ENCODE assay signal across 20 cellular contexts in genomic region chr14:30888480-30889243, GRCh38. TPM values are rescaled to one million over a fixed set of nuclear protein-coding genes. Genes with fewer than 3 reads are reported as not detected.
DNase-seq lines count a peak whose midpoint lies in the region; ATAC-seq, FAIRE-seq and TF ChIP-seq lines count a peak whose summit lies in the region.
"Had no signal": no experiment of that assay in that cellular context is flagged by ENCODE, and none has a peak within 500 bp of the region (broad histone marks: within the 10 kb centered on the region; RNA-seq: fewer than 3 reads in every experiment).

No MANE protein-coding gene starts in this region.

- no peak for TF ChIP-seq EP300 in K562 (IDR thresholded peaks at IDR 0.05; ENCODE audit: low read length)

- H3K4me3 ChIP-seq in Caco-2 (ENCODE audit: low read depth, low read length), result no peak overlapping the region
- no peak overlapping the region for H3K4me3 ChIP-seq in K562

- H2AFZ ChIP-seq in K562 (ENCODE audit: low read depth, low read length), result no peak overlapping the region

- H3K36me3 ChIP-seq in Caco-2 (ENCODE audit: control insufficient read depth, insufficient read depth, low read length), result no peaks in the 10 kb centered on the region
- peaks cover 82% of the 10 kb centered on the region for H3K36me3 ChIP-seq in K562 (ENCODE audit: control insufficient read depth, insufficient read depth, low read length)

- DNase-seq in Caco-2, result no peak
- peak; percentile 26 for DNase-seq in NAMALWA (ENCODE audit: low spot score)
- DNase-seq in K562 (ENCODE audit: extremely low read depth in 1 of 4, low spot score in 3 of 4), result no peak
- DNase-seq in progenitor cell of endocrine pancreas (ENCODE audit: low spot score, unreplicated experiment), result no peak
- DNase-seq in posterior cingulate gyrus, result no peak
- DNase-seq in stimulated activated effector memory CD8-positive, alpha-beta T cell treated with anti-CD3 and anti-CD28 coated beads, Interleukin-12 subunit alpha, Interleukin-12 subunit beta, amount 100 ng/mL, for 72 hours (ENCODE audit: low spot score in 2 of 2), result no peak
- DNase-seq in NCI-H1105 (lab: John Stamatoyannopoulos, UW), result no peak
- DNase-seq: DMS79, MV-4-11, NCI-H1436, NCI-H2029 treated with DMSO at 0.1 percent for 48 hours, NCI-H2171 treated with DMSO at 0.1 percent for 48 hours, NCI-H446 treated with DMSO at 0.1 percent for 48 hours, NCI-H774, SW 1271 had no signal

- FAIRE-seq in K562 (lab: Jason Lieb, UNC), result peak; percentile 49
- FAIRE-seq: G401.6, GM12891, GM18507, H1 had no signal

- POLR2A ChIA-PET in Caco-2 (lab: Charles Lee) (no interaction called here), K562 (lab: Yijun Ruan, JAX) (interaction anchor here (1.2 to 1.4 kb wide), 2 partner anchors 10 to 15 kb away, joined by 3 to 6 read pairs; partner anchors contain the start of gene COCH)

- H4K20me1 ChIP-seq in K562 (replicated peaks; ENCODE audit: control insufficient read depth, insufficient read depth, low read length), result no peaks in the 10 kb centered on the region

- no peak overlapping the region for H3K27ac ChIP-seq in K562 (ENCODE audit: extremely low read depth, low read depth, low read length)
- H3K27ac ChIP-seq: HL-60 had no signal

- peak overlapping the region; percentile 19 for H3K27ac Mint-ChIP-seq in Caco-2 (ENCODE audit: unreplicated experiment)
- peak overlapping the region; percentile 64 for H3K27ac Mint-ChIP-seq in progenitor cell of endocrine pancreas
- H3K27ac Mint-ChIP-seq in stimulated activated effector memory CD8-positive, alpha-beta T cell treated with anti-CD3 and anti-CD28 coated beads, Interleukin-12 subunit alpha, Interleukin-12 subunit beta, amount 100 ng/mL, for 72 hours, result no peak overlapping the region

- H3K4me2 ChIP-seq in K562 (ENCODE audit: insufficient read depth, low read length), result no peak overlapping the region

- BruUV-seq in Caco-2 (replicated peaks; lab: Mats Ljungman, UMichigan) (TSS peak; percentile 4), K562 (replicated peaks; lab: Mats Ljungman, UMichigan) (TSS peak; percentile 19)

- H3K27me3 Mint-ChIP-seq in Caco-2 (ENCODE audit: insufficient read depth, unreplicated experiment) (no peaks in the 10 kb centered on the region), progenitor cell of endocrine pancreas (no peaks in the 10 kb centered on the region)

- TF ChIP-seq POLR2A in K562 (conservative IDR thresholded peaks at IDR 0.05), result peak; percentile 51; the same call in 1 of the 2 replicates

- H3K9ac ChIP-seq in K562 (ENCODE audit: insufficient read depth in 1 of 2, low read depth in 2 of 2, low read length in 2 of 2), result no peak overlapping the region

- intact Hi-C loops in Caco-2 (cut with micrococcal nuclease; ENCODE audit: unreplicated experiment), result no loop called here
- intact Hi-C loops in K562 (cut with micrococcal nuclease), result no loop called here
- intact Hi-C loops in posterior cingulate gyrus (cut with DNase I), result no loop called here

- H3K4me1 ChIP-seq in Caco-2 (0 out of 2 replicates have a peak, but pooled peaks cover 6% of the 10 kb centered on the region), K562 (replicated peaks in 1 of 2; ENCODE audit: control insufficient read depth in 2 of 2, insufficient read depth in 2 of 2, low read length in 2 of 2) (peaks cover 0 to 6% of the 10 kb centered on the region in 2 experiments; a peak in 2 of 5 replicates)

- peak; percentile 31 for ATAC-seq in K562
- no peak for ATAC-seq in stimulated activated effector memory CD8-positive, alpha-beta T cell treated with anti-CD3 and anti-CD28 coated beads, Interleukin-12 subunit alpha, Interleukin-12 subunit beta, amount 100 ng/mL, for 72 hours

- H3K9me3 ChIP-seq in Caco-2, result no peaks in the 10 kb centered on the region
- H3K9me3 ChIP-seq in K562 (replicated peaks; ENCODE audit: control insufficient read depth, insufficient read depth, low read depth, low read length), result no peaks in the 10 kb centered on the region

- in situ Hi-C loops in K562 (cut with MboI), result no loop called here

- CTCF ChIA-PET in Caco-2 (lab: Charles Lee) (no interaction called here), K562 (lab: Yijun Ruan, JAX; ENCODE audit: low intra/inter-chr PET ratio) (no interaction called here)

- no peaks in the 10 kb centered on the region for H3K79me2 ChIP-seq in K562 (ENCODE audit: control insufficient read depth, insufficient read depth, low read length)

- H3K36me3 Mint-ChIP-seq in Caco-2 (ENCODE audit: insufficient read depth, unreplicated experiment), result peaks cover 16% of the 10 kb centered on the region
- peaks cover 2% of the 10 kb centered on the region for H3K36me3 Mint-ChIP-seq in progenitor cell of endocrine pancreas (ENCODE audit: insufficient read depth)
- peaks cover under 1% of the 10 kb centered on the region for H3K36me3 Mint-ChIP-seq in stimulated activated effector memory CD8-positive, alpha-beta T cell treated with anti-CD3 and anti-CD28 coated beads, Interleukin-12 subunit alpha, Interleukin-12 subunit beta, amount 100 ng/mL, for 72 hours

- H3K27me3 ChIP-seq in Caco-2 (replicated peaks; ENCODE audit: control insufficient read depth, insufficient read depth, low read length), result no peaks in the 10 kb centered on the region
- no peaks in the 10 kb centered on the region for H3K27me3 ChIP-seq in K562 (ENCODE audit: control insufficient read depth in 2 of 2, insufficient read depth in 2 of 2, low read length in 2 of 2)

- 97% methylated on average over 4 of the region's 5 CpGs for WGBS in K562 (ENCODE audit: insufficient coverage, low coverage, missing lambda C conversion rate)

- TF ChIP-seq CTCF in Caco-2 (IDR thresholded peaks at IDR 0.05; ENCODE audit: insufficient read depth in 1 of 2, low read depth in 1 of 2, low read length in 1 of 2, severe bottlenecking in 1 of 2, unreplicated experiment in 1 of 2) (no peak), K562 (IDR thresholded peaks at IDR 0.05 in 2 of 3, conservative IDR thresholded peaks at IDR 0.05 in 1 of 3; ENCODE audit: insufficient read depth in 2 of 3, low read depth in 1 of 3, low read length in 3 of 3) (no peak), progenitor cell of endocrine pancreas (IDR thresholded peaks at IDR 0.05; ENCODE audit: unreplicated experiment) (no peak)

- H3K4me3 Mint-ChIP-seq in Caco-2 (ENCODE audit: unreplicated experiment) (no peak overlapping the region), progenitor cell of endocrine pancreas (ENCODE audit: low read depth) (no peak overlapping the region)
- H3K4me3 Mint-ChIP-seq in stimulated activated effector memory CD8-positive, alpha-beta T cell treated with anti-CD3 and anti-CD28 coated beads, Interleukin-12 subunit alpha, Interleukin-12 subunit beta, amount 100 ng/mL, for 72 hours, result no peak overlapping the region

- TF ChIP-seq RAD21 in K562 (CRISPR knock-in tag; conservative IDR thresholded peaks at IDR 0.05 in 1 of 2, IDR thresholded peaks at IDR 0.05 in 1 of 2), result no peak

- no peaks in the 10 kb centered on the region for H3K9me1 ChIP-seq in K562 (ENCODE audit: control insufficient read depth, insufficient read depth, low read length)

- H3K4me1 Mint-ChIP-seq in Caco-2 (ENCODE audit: low read depth, unreplicated experiment) (no peaks in the 10 kb centered on the region), progenitor cell of endocrine pancreas (ENCODE audit: low read depth) (peaks cover 16% of the 10 kb centered on the region)
- no peaks in the 10 kb centered on the region for H3K4me1 Mint-ChIP-seq in stimulated activated effector memory CD8-positive, alpha-beta T cell treated with anti-CD3 and anti-CD28 coated beads, Interleukin-12 subunit alpha, Interleukin-12 subunit beta, amount 100 ng/mL, for 72 hours

- H3K9me3 Mint-ChIP-seq in Caco-2 (ENCODE audit: unreplicated experiment) (no peaks in the 10 kb centered on the region), progenitor cell of endocrine pancreas (ENCODE audit: low read depth) (no peaks in the 10 kb centered on the region)
- no peaks in the 10 kb centered on the region for H3K9me3 Mint-ChIP-seq in stimulated activated effector memory CD8-positive, alpha-beta T cell treated with anti-CD3 and anti-CD28 coated beads, Interleukin-12 subunit alpha, Interleukin-12 subunit beta, amount 100 ng/mL, for 72 hours

TF ChIP-seq in K562, 482 proteins besides CTCF, POLR2A, EP300 and RAD21:
- no peak for TF ChIP-seq JUND (IDR thresholded peaks at IDR 0.05; ENCODE audit: borderline replicate concordance, low read depth, low read length)
- no peak for TF ChIP-seq JUND (tag; IDR thresholded peaks at IDR 0.05; ENCODE audit: borderline replicate concordance, low read depth, low read length)
- 0 out of 2 replicates have a peak, but pooled peaks have one; percentile 54 for TF ChIP-seq SUPT5H (IDR thresholded peaks at IDR 0.05)

RNA-seq across cellular contexts. Expression of gene COCH, which starts 14.3 kb away (rescaled TPM):
- 32.2 and 33.4 TPM in 2 replicates for total RNA-seq in Caco-2 (2022)
- 130 and 206 TPM in 2 replicates for total RNA-seq in K562 (2011; cell fraction: chromatin; rRNA removed; ENCODE audit: low replicate concordance)
- 128 and 147 TPM in 2 replicates for total RNA-seq in K562 (2011; cell fraction: nucleolus; rRNA removed)
- total RNA-seq in K562 (2011; cell fraction: nucleoplasm; rRNA removed), result 145 and 165 TPM in 2 replicates
- total RNA-seq in K562 (2014; rRNA removed), result 64.8 and 70.0 TPM in 2 replicates
- 88.6 and 91.9 TPM in 2 replicates for total RNA-seq in K562 (2014; rRNA removed; fragmentation: Illumina TruSeq; extraction: Trizol)
- 69.3 and 69.7 TPM in 2 replicates for total RNA-seq in K562 (2015; rRNA removed; fragmentation: Illumina TruSeq; extraction: Trizol)
- total RNA-seq in K562 (2021), result 64.0 and 65.7 TPM in 2 replicates
- 113 and 141 TPM in 2 replicates for polyA plus RNA-seq in K562 (2011; rRNA removed)
- 54.6 and 55.7 TPM in 2 replicates for polyA plus RNA-seq in K562 (2011; cell fraction: cytosol; rRNA removed)
- polyA plus RNA-seq in K562 (2011; cell fraction: nucleus; rRNA removed), result 224 and 253 TPM in 2 replicates
- polyA plus RNA-seq in K562 (2012), result 53.6 and 64.6 TPM in 2 replicates
- polyA plus RNA-seq in K562 (2014; fragmentation: Illumina TruSeq; extraction: Trizol), result 80.9 and 95.3 TPM in 2 replicates
- 10 to 100 TPM; 27.0 to 36.8 TPM for polyA plus RNA-seq in K562 (2014; fragmentation: Nextera tagmentation; extraction: Ambion mirVana)
- 72.1 and 82.6 TPM in 2 replicates for polyA plus RNA-seq in K562 (2014; rRNA removed)
- 70.0 and 76.8 TPM in 2 replicates for polyA minus RNA-seq in K562 (2011; rRNA and poly(A)+ RNA removed)
- polyA minus RNA-seq in K562 (2011; cell fraction: cytosol; rRNA and poly(A)+ RNA removed), result 34.6 and 45.0 TPM in 2 replicates
- polyA minus RNA-seq in K562 (2011; cell fraction: nucleus; rRNA and poly(A)+ RNA removed), result 50.4 and 66.5 TPM in 2 replicates
- total RNA-seq in progenitor cell of endocrine pancreas, result 26.9 and 32.5 TPM in 2 replicates
